ENCODE assay signal across 4 cellular contexts in genomic region chr2:86837712-86838111, GRCh38. TPM values are rescaled to one million over a fixed set of nuclear protein-coding genes. Genes with fewer than 3 reads are reported as not detected.
"Had no signal": no experiment of that assay in that cellular context is flagged by ENCODE, and none has a peak within 500 bp of the region (broad histone marks: within the 10 kb centered on the region; RNA-seq: fewer than 3 reads in every experiment).

No MANE protein-coding gene starts in this region.

RNA-seq across cellular contexts. Expression of gene CD8B, which starts 24.0 kb away (rescaled TPM):
- total RNA-seq: frontal cortex, mesothelial cell of epicardium, T-helper 17 cell had no signal

RNA-seq across cellular contexts. Expression of gene CD8A, which starts 47.0 kb away (rescaled TPM):
- total RNA-seq: epithelial cell of proximal tubule had no signal
